Comparison of ENCODE assay signal across 9 cellular contexts in the genomic region with DNA sequence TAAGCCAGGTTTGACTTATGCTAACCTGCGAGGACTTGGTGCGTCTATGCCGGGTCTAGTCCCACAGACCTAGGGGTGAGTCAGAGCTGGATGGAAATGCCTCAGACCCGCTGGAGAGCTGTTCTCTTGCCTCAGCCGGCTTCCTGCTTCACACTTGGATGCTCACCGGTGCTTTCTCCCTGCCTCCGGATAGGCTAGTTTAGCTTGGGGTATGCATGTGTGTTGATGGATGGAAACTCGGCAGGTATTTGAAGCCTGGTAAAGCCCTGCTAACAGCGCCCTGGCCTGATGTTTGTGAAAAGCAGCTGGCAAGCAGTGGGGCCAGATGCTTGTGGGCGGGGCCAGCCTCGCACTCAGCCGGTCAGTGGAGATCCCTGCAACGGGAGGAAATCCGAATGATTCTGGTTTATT. TPM values are rescaled to one million over a fixed set of nuclear protein-coding genes. Genes with fewer than 3 reads are reported as not detected.
DNase-seq lines count a peak whose midpoint lies in the region; ATAC-seq and TF ChIP-seq lines count a peak whose summit lies in the region.
"Had no signal": no experiment of that assay in that cellular context is flagged by ENCODE, and none has a peak within 500 bp of the region (broad histone marks: within the 10 kb centered on the region; RNA-seq: fewer than 3 reads in every experiment).

No MANE protein-coding gene starts in this region.

- H3K4me3 Mint-ChIP-seq in chondrocyte (ENCODE audit: unreplicated experiment), result peak overlapping the region; percentile 9

- no peaks in the 10 kb centered on the region for H3K9me3 ChIP-seq in left lung
- H3K9me3 ChIP-seq in Karpas-422 (ENCODE audit: low read length), result no peaks in the 10 kb centered on the region

- no peak overlapping the region for H3K9ac ChIP-seq in Karpas-422 (ENCODE audit: low read length)

- no peak for TF ChIP-seq CTCF in chondrocyte (IDR thresholded peaks at IDR 0.05)
- TF ChIP-seq CTCF in left lung (IDR thresholded peaks at IDR 0.05), result no peak

- no peaks in the 10 kb centered on the region for H3K36me3 ChIP-seq in left lung
- H3K36me3 ChIP-seq in Karpas-422 (ENCODE audit: insufficient read depth, low read length), result peaks cover 12% of the 10 kb centered on the region; the same call in 1 of the 2 replicates

- ATAC-seq in left lung, result peak; percentile 83

- H3K27ac Mint-ChIP-seq in chondrocyte (ENCODE audit: unreplicated experiment), result peak overlapping the region; percentile 89

- no peak overlapping the region for H3K4me2 ChIP-seq in Karpas-422 (ENCODE audit: low read depth, low read length, poor library complexity, severe bottlenecking)

- DNase-seq in NCI-H2107 treated with DMSO at 0.1 percent for 48 hours (lab: John Stamatoyannopoulos, UW; ENCODE audit: unreplicated experiment) (peak; percentile 41), NCI-H2107 (lab: John Stamatoyannopoulos, UW) (no peak), NCI-H524 (lab: John Stamatoyannopoulos, UW) (peak; percentile 44 to 87), chondrocyte (ENCODE audit: low spot score) (peak; percentile 62), left lung (peak in 1 of 2 donors; percentile 53), superior temporal gyrus (ENCODE audit: extremely low spot score) (peak; percentile 76), Karpas-422 (no peak)
- DNase-seq in stimulated activated naive CD4-positive, alpha-beta T cell (lab: John Stamatoyannopoulos, UW), result no peak
- DNase-seq: DND-41 had no signal

- no peaks in the 10 kb centered on the region for H3K9me2 ChIP-seq in Karpas-422 (replicated peaks; ENCODE audit: insufficient read depth, low read length)

- H3K9me3 Mint-ChIP-seq in chondrocyte (ENCODE audit: low read depth), result no peaks in the 10 kb centered on the region

- H4K20me1 ChIP-seq in Karpas-422 (ENCODE audit: insufficient read depth, low read depth, low read length), result peaks cover 64% of the 10 kb centered on the region

- H3K27me3 Mint-ChIP-seq in chondrocyte (ENCODE audit: low read depth), result no peaks in the 10 kb centered on the region

- no peak overlapping the region for H3K4me3 ChIP-seq in left lung
- no peak overlapping the region for H3K4me3 ChIP-seq in Karpas-422 (ENCODE audit: low read length)

- no peak overlapping the region for H2AFZ ChIP-seq in Karpas-422 (ENCODE audit: low read length)

- peak overlapping the region; percentile 45 to 60 for H3K27ac ChIP-seq in left lung
- no peak overlapping the region for H3K27ac ChIP-seq in Karpas-422 (ENCODE audit: low read length)

- H3K79me2 ChIP-seq in Karpas-422 (ENCODE audit: low read length), result peaks cover 99% of the 10 kb centered on the region

- peaks cover 52% of the 10 kb centered on the region for H3K4me1 Mint-ChIP-seq in chondrocyte (ENCODE audit: low read depth)

- H3K4me1 ChIP-seq in left lung (peaks cover 42 to 58% of the 10 kb centered on the region in 2 donors), Karpas-422 (ENCODE audit: low read length) (no peaks in the 10 kb centered on the region)

- intact Hi-C loops in left lung (cut with DNase I), result no loop called here

- H3K27me3 ChIP-seq in left lung (no peaks in the 10 kb centered on the region), Karpas-422 (ENCODE audit: low read length) (no peaks in the 10 kb centered on the region)

- no peaks in the 10 kb centered on the region for H3K36me3 Mint-ChIP-seq in chondrocyte (ENCODE audit: low read depth)

RNA-seq across cellular contexts. Expression of a gene that starts 29.3 kb away (rescaled TPM):
- total RNA-seq in chondrocyte (233 to 235 TPM (median 235 TPM) in 3 replicates), left lung (100 to 1,000 TPM; 165 to 176 TPM)
- total RNA-seq in Karpas-422 (2014; rRNA removed; shearing (Covaris generic); ENCODE audit: low replicate concordance), result 83.8 and 87.6 TPM in 2 replicates

Comparison
In these comparisons a context has a peak if more than half of its experiments do, and no peak if none do; other contexts are left out.
1. DNase-seq: peak in NCI-H2107 treated with DMSO at 0.1 percent for 48 hours (single experiment), NCI-H524 (2 of 2), chondrocyte (single experiment) and superior temporal gyrus (single experiment); none in NCI-H2107 (single experiment), Karpas-422 (single experiment) and stimulated activated naive CD4-positive, alpha-beta T cell (0 of 6).